ENCODE assay signal across 8 cellular contexts in genomic region chr2:32691678-32692077, GRCh38.
"Had no signal": no experiment of that assay in that cellular context is flagged by ENCODE, and none has a peak within 500 bp of the region (broad histone marks: within the 10 kb centered on the region; RNA-seq: fewer than 3 reads in every experiment).

No MANE protein-coding gene starts in this region.

- H3K4me3 ChIP-seq: GM23338 had no signal

- H3K27ac ChIP-seq: HL-60 had no signal

- DNase-seq: H9, HCEC 1CT, HFFc6 had no signal

- H3K4me2 ChIP-seq: GM23338 had no signal

- H2AFZ ChIP-seq: GM23338 had no signal

- FAIRE-seq: H1, H54, HepG2 had no signal
